Comparison of ENCODE assay signal across 27 cellular contexts in genomic region chr4:178535939-178536579, GRCh38.
"Had no signal": no experiment of that assay in that cellular context is flagged by ENCODE, and none has a peak within 500 bp of the region (broad histone marks: within the 10 kb centered on the region; RNA-seq: fewer than 3 reads in every experiment).

No MANE protein-coding gene starts in this region.

- FAIRE-seq: colon, endometrium, endothelial cell of umbilical vein had no signal

- H3K9me3 ChIP-seq: colonic mucosa, esophagus muscularis mucosa, esophagus squamous epithelium, gastrocnemius medialis, gastroesophageal sphincter had no signal

- H3K4me1 ChIP-seq: colonic mucosa, esophagus muscularis mucosa, esophagus squamous epithelium, foreskin keratinocyte, gastrocnemius medialis, gastroesophageal sphincter, heart left ventricle, heart right ventricle had no signal

- H3K27ac ChIP-seq: colonic mucosa, coronary artery, dorsolateral prefrontal cortex, epithelial cell of prostate, esophagus muscularis mucosa, esophagus squamous epithelium, foreskin keratinocyte, gastrocnemius medialis, gastroesophageal sphincter, heart left ventricle, heart right ventricle had no signal

- DNase-seq: colonic mucosa; cortex of kidney; dermis blood vessel endothelial cell; dorsolateral prefrontal cortex; effector CD4-positive, alpha-beta T cell; effector CD8-positive, alpha-beta T cell; effector memory CD4-positive, alpha-beta T cell; effector memory CD8-positive, alpha-beta T cell; endodermal cell; erythroblast; esophagus squamous epithelium; foreskin fibroblast; foreskin keratinocyte; foreskin melanocyte; gastrocnemius medialis; glutamatergic neuron; head of caudate nucleus; heart left ventricle; heart right ventricle had no signal

- H3K4me3 ChIP-seq: colonic mucosa, coronary artery, dorsolateral prefrontal cortex, esophagus muscularis mucosa, esophagus squamous epithelium, gastrocnemius medialis, gastroesophageal sphincter, heart left ventricle, heart right ventricle had no signal

- H3K27me3 ChIP-seq: colonic mucosa, dorsolateral prefrontal cortex, esophagus muscularis mucosa, esophagus squamous epithelium, foreskin keratinocyte, gastrocnemius medialis, gastroesophageal sphincter, heart left ventricle, heart right ventricle had no signal

- H3K36me3 ChIP-seq: colonic mucosa, esophagus muscularis mucosa, esophagus squamous epithelium, gastrocnemius medialis, gastroesophageal sphincter, heart left ventricle, heart right ventricle had no signal

- ATAC-seq: effector memory CD8-positive, alpha-beta T cell; esophagus mucosa; foreskin keratinocyte; gastrocnemius medialis; gastroesophageal sphincter; heart left ventricle; heart right ventricle had no signal
